ENCODE assay signal across 14 cellular contexts in the genomic region with DNA sequence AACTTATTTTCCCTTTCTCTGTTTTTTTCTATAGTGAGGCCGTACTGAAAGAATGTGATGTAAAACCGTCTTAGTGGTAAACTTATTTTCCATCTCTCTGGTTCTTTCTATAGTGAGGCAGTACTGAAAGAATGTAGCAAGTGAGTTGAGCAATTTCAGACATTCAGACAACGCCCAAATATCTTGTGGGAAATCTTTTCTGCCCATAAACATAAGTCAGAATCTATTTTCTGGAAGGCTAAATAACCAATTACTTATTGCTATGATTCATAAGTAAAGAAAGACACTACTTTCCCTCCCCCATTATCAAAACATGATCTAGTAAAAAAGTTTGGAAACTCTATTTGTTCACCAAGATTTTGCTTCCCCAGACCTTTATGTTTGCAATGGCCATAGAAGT. TPM values are rescaled to one million over a fixed set of nuclear protein-coding genes. Genes with fewer than 3 reads are reported as not detected.
DNase-seq lines count a peak whose midpoint lies in the region; ATAC-seq and TF ChIP-seq lines count a peak whose summit lies in the region.
"Had no signal": no experiment of that assay in that cellular context is flagged by ENCODE, and none has a peak within 500 bp of the region (broad histone marks: within the 10 kb centered on the region; RNA-seq: fewer than 3 reads in every experiment).

No MANE protein-coding gene starts in this region.

- DNase-seq in AG08395 (ENCODE audit: low spot score) (peak; percentile 81), HT1080 (ENCODE audit: low read depth) (peak; percentile 21), astrocyte of the hippocampus (ENCODE audit: low read depth, low spot score) (peak; percentile 70), kidney tubule cell (ENCODE audit: low spot score) (peak; percentile 59), tibial artery (no peak)
- DNase-seq: activated CD8-positive, alpha-beta memory T cell treated with anti-CD3 and anti-CD28 coated beads for 24 hours; CD4-positive, CD25-positive, alpha-beta regulatory T cell; NCI-H1930; sigmoid colon had no signal

- peaks cover 5% of the 10 kb centered on the region for H3K9me3 Mint-ChIP-seq in stimulated activated memory B cell treated with anti-CD40 and anti-IgM and Interleukin-4, amounts not matched to agents 10 μg/mL and 1 μg/mL and 100 μg/mL, for 72 hours
- H3K9me3 Mint-ChIP-seq: activated naive CD4-positive, alpha-beta T cell treated with anti-CD3 and anti-CD28 coated beads, Interleukin-2, amount 50 U/mL, for 24 hours had no signal

- no peaks in the 10 kb centered on the region for H3K36me3 ChIP-seq in tibial artery
- H3K36me3 ChIP-seq: sigmoid colon had no signal

- intact Hi-C loops in tibial artery (cut with DNase I; ENCODE audit: low total_unique reads): no loop called here

- no peak for ATAC-seq in stimulated activated memory B cell treated with anti-CD40 and anti-IgM and Interleukin-4, amounts not matched to agents 10 μg/mL and 1 μg/mL and 100 μg/mL, for 72 hours
- no peak for ATAC-seq in HG03159 (IDR thresholded peaks at IDR 0.05; ENCODE audit: unreplicated experiment)
- ATAC-seq in HG02973 (IDR thresholded peaks at IDR 0.05; ENCODE audit: unreplicated experiment): no peak
- ATAC-seq: HepG2 had no signal

- H3K4me1 Mint-ChIP-seq in stimulated activated memory B cell treated with anti-CD40 and anti-IgM and Interleukin-4, amounts not matched to agents 10 μg/mL and 1 μg/mL and 100 μg/mL, for 72 hours: no peaks in the 10 kb centered on the region
- H3K4me1 Mint-ChIP-seq: activated naive CD4-positive, alpha-beta T cell treated with anti-CD3 and anti-CD28 coated beads, Interleukin-2, amount 50 U/mL, for 24 hours had no signal

- no peaks in the 10 kb centered on the region for H3K4me1 ChIP-seq in tibial artery
- H3K4me1 ChIP-seq: sigmoid colon had no signal

- no peak overlapping the region for H3K4me3 ChIP-seq in tibial artery
- H3K4me3 ChIP-seq: sigmoid colon had no signal

- H3K27me3 Mint-ChIP-seq in stimulated activated memory B cell treated with anti-CD40 and anti-IgM and Interleukin-4, amounts not matched to agents 10 μg/mL and 1 μg/mL and 100 μg/mL, for 72 hours: peaks cover 15% of the 10 kb centered on the region
- H3K27me3 Mint-ChIP-seq: activated naive CD4-positive, alpha-beta T cell treated with anti-CD3 and anti-CD28 coated beads, Interleukin-2, amount 50 U/mL, for 24 hours had no signal

- no peaks in the 10 kb centered on the region for H3K9me3 ChIP-seq in tibial artery
- H3K9me3 ChIP-seq: sigmoid colon had no signal

- peaks cover 5% of the 10 kb centered on the region for H3K36me3 Mint-ChIP-seq in stimulated activated memory B cell treated with anti-CD40 and anti-IgM and Interleukin-4, amounts not matched to agents 10 μg/mL and 1 μg/mL and 100 μg/mL, for 72 hours
- H3K36me3 Mint-ChIP-seq: activated naive CD4-positive, alpha-beta T cell treated with anti-CD3 and anti-CD28 coated beads, Interleukin-2, amount 50 U/mL, for 24 hours; CD4-positive, CD25-positive, alpha-beta regulatory T cell had no signal

- no peak overlapping the region for H3K27ac ChIP-seq in tibial artery
- H3K27ac ChIP-seq: sigmoid colon had no signal

- H3K4me3 Mint-ChIP-seq in stimulated activated memory B cell treated with anti-CD40 and anti-IgM and Interleukin-4, amounts not matched to agents 10 μg/mL and 1 μg/mL and 100 μg/mL, for 72 hours: no peak overlapping the region
- H3K4me3 Mint-ChIP-seq: activated naive CD4-positive, alpha-beta T cell treated with anti-CD3 and anti-CD28 coated beads, Interleukin-2, amount 50 U/mL, for 24 hours; CD4-positive, CD25-positive, alpha-beta regulatory T cell had no signal

- no peak for TF ChIP-seq CTCF in tibial artery (IDR thresholded peaks at IDR 0.05)

- no peak overlapping the region for H3K27ac Mint-ChIP-seq in stimulated activated memory B cell treated with anti-CD40 and anti-IgM and Interleukin-4, amounts not matched to agents 10 μg/mL and 1 μg/mL and 100 μg/mL, for 72 hours
- H3K27ac Mint-ChIP-seq: activated naive CD4-positive, alpha-beta T cell treated with anti-CD3 and anti-CD28 coated beads, Interleukin-2, amount 50 U/mL, for 24 hours; CD4-positive, CD25-positive, alpha-beta regulatory T cell had no signal

- H3K27me3 ChIP-seq in tibial artery: no peaks in the 10 kb centered on the region
- H3K27me3 ChIP-seq: sigmoid colon had no signal

RNA-seq across cellular contexts. Expression of a gene that starts 18.8 kb away (rescaled TPM):
- 30.8 and 36.7 TPM in 2 replicates for total RNA-seq in HT1080 (2014; rRNA removed; shearing (Covaris generic))
- polyA plus RNA-seq in HT1080 (2015; cell fraction: cytosol; rRNA removed): 28.4 and 29.0 TPM in 2 replicates
- 23.1 and 23.2 TPM in 2 replicates for polyA plus RNA-seq in HT1080 (2015; cell fraction: nucleus; rRNA removed)

Comparison
In these comparisons a context has a peak if more than half of its experiments do, and no peak if none do; other contexts are left out.
1. DNase-seq: peak in AG08395 (single experiment), HT1080 (single experiment), astrocyte of the hippocampus (single experiment) and kidney tubule cell (single experiment); none in tibial artery (0 of 2).